In genomic region chr12:15268927-15269552, GRCh38 we compare ENCODE assay signal across 8 cellular contexts. TPM values are rescaled to one million over a fixed set of nuclear protein-coding genes. Genes with fewer than 3 reads are reported as not detected.
DNase-seq lines count a peak whose midpoint lies in the region; ATAC-seq, FAIRE-seq and TF ChIP-seq lines count a peak whose summit lies in the region.

No MANE protein-coding gene starts in this region.

- CTCF ChIA-PET in HepG2 (lab: Yijun Ruan, JAX; ENCODE audit: low intra/inter-chr PET ratio, low total read pairs) = interaction anchor here (1.1 to 1.9 kb wide), 3 partner anchors 42 to 545 kb away, joined by 4 to 11 read pairs (median 8); no protein-coding TSS in a partner anchor

- H3K27ac ChIP-seq in HepG2 (ENCODE audit: extremely low read length, insufficient read depth, low read length) = no peak overlapping the region

- H3K4me3 ChIP-seq in AG09309 (ENCODE audit: control insufficient read depth, low read depth, low read length) (no peak overlapping the region), HepG2 (replicated peaks in 1 of 3; ENCODE audit: insufficient read depth in 1 of 3, low read depth in 2 of 3, low read length in 3 of 3) (no peak overlapping the region)

- peak; percentile 88 for TF ChIP-seq CTCF in AG09309 (IDR thresholded peaks at IDR 0.05; ENCODE audit: control insufficient read depth, insufficient read depth, low read depth, low read length, missing control alignments)
- TF ChIP-seq CTCF in GM13976 (IDR thresholded peaks at IDR 0.05; ENCODE audit: borderline replicate concordance, control extremely low read depth, extremely low read depth, insufficient read depth, missing control alignments) = peak; percentile 67
- peak; percentile 82 for TF ChIP-seq CTCF in HepG2 (CRISPR knock-in tag; IDR thresholded peaks at IDR 0.05)

- in situ Hi-C loops in GM13976 (cut with MboI; ENCODE audit: low sequenced_read_pairs, unreplicated experiment) (no loop called here), HepG2 (cut with HindIII; ENCODE audit: extremely low pct_ligation_motif_present, low pct_unique_long_range_greater_than_20kb) (no loop called here)

- no peaks in the 10 kb centered on the region for H4K20me1 ChIP-seq in HepG2 (ENCODE audit: insufficient read depth, low read length)

- no peak overlapping the region for H3K4me2 ChIP-seq in HepG2 (ENCODE audit: low read depth, low read length)

- BruUV-seq in HepG2 (replicated peaks; lab: Mats Ljungman, UMichigan) = no TSS peak

- DNase-seq in AG09309 (ENCODE audit: low read depth) = no peak
- peak; percentile 64 for DNase-seq in GM13976 (ENCODE audit: low spot score)
- DNase-seq in NCI-H1436 (lab: John Stamatoyannopoulos, UW) = peak; percentile 61
- DNase-seq in SW480 (ENCODE audit: low spot score) = peak; percentile 87
- DNase-seq in cerebellum (ENCODE audit: low spot score) = peak; percentile 32
- peak; percentile 64 for DNase-seq in HepG2 (ENCODE audit: low spot score)
- DNase-seq in stromal cell of bone marrow (ENCODE audit: low read depth) = peak; percentile 36

- TF ChIP-seq EP300 in HepG2 (IDR thresholded peaks at IDR 0.05; ENCODE audit: low read depth in 2 of 2, low read length in 2 of 2) (no peak), HepG2 (CRISPR knock-in tag; IDR thresholded peaks at IDR 0.05; ENCODE audit: borderline replicate concordance) (no peak)

- H3K9ac ChIP-seq in HepG2 (ENCODE audit: insufficient read depth, low read depth, low read length) = no peak overlapping the region

- no peaks in the 10 kb centered on the region for H3K79me2 ChIP-seq in HepG2 (ENCODE audit: insufficient read depth, low read length)

- intact Hi-C loops in HepG2 (cut with micrococcal nuclease; ENCODE audit: unreplicated experiment) = loop anchor here (1.0 to 2.0 kb wide), 3 partner anchors 42 to 546 kb away; no protein-coding TSS in a partner anchor

- no peaks in the 10 kb centered on the region; a peak in 1 of 5 replicates for H3K27me3 ChIP-seq in HepG2 (ENCODE audit: control insufficient read depth in 1 of 2, insufficient read depth in 2 of 2, low read length in 2 of 2)

- H2AFZ ChIP-seq in HepG2 (ENCODE audit: low read length) = no peak overlapping the region

- no peaks in the 10 kb centered on the region for H3K9me3 ChIP-seq in HepG2 (ENCODE audit: low read length)

- FAIRE-seq in HepG2 (lab: Jason Lieb, UNC) = peak; percentile 79

- 0% methylated on average over 2 of the region's 2 CpGs for WGBS in HepG2 (ENCODE audit: low lambda C conversion rate)

- TF ChIP-seq POLR2A in HepG2 (IDR thresholded peaks at IDR 0.05; ENCODE audit: insufficient read depth in 1 of 2, low read depth in 2 of 2, low read length in 2 of 2) = no peak

- ATAC-seq in HG02798 (IDR thresholded peaks at IDR 0.05; ENCODE audit: poor library complexity, unreplicated experiment) (peak; percentile 83), HepG2 (peak; percentile 76)

- H3K36me3 ChIP-seq in HepG2 (replicated peaks in 1 of 2; ENCODE audit: control insufficient read depth in 1 of 2, insufficient read depth in 2 of 2, low read length in 2 of 2) = no peaks in the 10 kb centered on the region

- no peaks in the 10 kb centered on the region for H3K4me1 ChIP-seq in HepG2 (ENCODE audit: insufficient read depth, low read length)

- POLR2A ChIA-PET in HepG2 (lab: Yijun Ruan, JAX) = no interaction called here

- peak; percentile 42; the same call in 1 of the 2 replicates for TF ChIP-seq RAD21 in HepG2 (CRISPR knock-in tag; IDR thresholded peaks at IDR 0.05)

TF ChIP-seq in HepG2, 621 proteins besides CTCF, POLR2A, EP300 and RAD21 (continues in another document):
- TF ChIP-seq WIZ (CRISPR knock-in tag; IDR thresholded peaks at IDR 0.05) (no peak), STAG1 (CRISPR knock-in tag; IDR thresholded peaks at IDR 0.05) (peak; percentile 75), FOXP4 (CRISPR knock-in tag; IDR thresholded peaks at IDR 0.05) (no peak), BHLHE40 (IDR thresholded peaks at IDR 0.05; ENCODE audit: low read length) (peak; percentile 58), ZNF326 (CRISPR knock-in tag; IDR thresholded peaks at IDR 0.05; ENCODE audit: borderline replicate concordance) (no peak)
- TF ChIP-seq, protein P1, sequence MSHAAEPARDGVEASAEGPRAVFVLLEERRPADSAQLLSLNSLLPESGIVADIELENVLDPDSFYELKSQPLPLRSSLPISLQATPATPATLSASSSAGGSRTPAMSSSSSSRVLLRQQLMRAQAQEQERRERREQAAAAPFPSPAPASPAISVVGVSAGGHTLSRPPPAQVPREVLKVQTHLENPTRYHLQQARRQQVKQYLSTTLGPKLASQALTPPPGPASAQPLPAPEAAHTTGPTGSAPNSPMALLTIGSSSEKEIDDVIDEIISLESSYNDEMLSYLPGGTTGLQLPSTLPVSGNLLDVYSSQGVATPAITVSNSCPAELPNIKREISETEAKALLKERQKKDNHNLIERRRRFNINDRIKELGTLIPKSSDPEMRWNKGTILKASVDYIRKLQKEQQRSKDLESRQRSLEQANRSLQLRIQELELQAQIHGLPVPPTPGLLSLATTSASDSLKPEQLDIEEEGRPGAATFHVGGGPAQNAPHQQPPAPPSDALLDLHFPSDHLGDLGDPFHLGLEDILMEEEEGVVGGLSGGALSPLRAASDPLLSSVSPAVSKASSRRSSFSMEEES (CRISPR knock-in tag; IDR thresholded peaks at IDR 0.05) = 0 out of 2 replicates have a peak, but pooled peaks have one; percentile 34

RNA-seq across cellular contexts. Expression of gene RERG, which starts 47.8 kb away (rescaled TPM):
- total RNA-seq in cerebellum = 20.7 TPM
- not detected in 2 replicates for total RNA-seq in HepG2 (2016; rRNA removed; fragmentation: Illumina TruSeq; extraction: Trizol)
- total RNA-seq in HepG2 (2016; cell fraction: cytosol; rRNA removed; fragmentation: Illumina TruSeq; extraction: Trizol; ENCODE audit: low read depth) = not detected in 2 replicates
- not detected in 2 replicates for total RNA-seq in HepG2 (2016; cell fraction: insoluble cytoplasmic fraction; rRNA removed; fragmentation: Illumina TruSeq; extraction: Trizol)
- not detected in 2 replicates for total RNA-seq in HepG2 (2016; cell fraction: membrane; rRNA removed; fragmentation: Illumina TruSeq; extraction: Trizol)
- not detected in 2 replicates for total RNA-seq in HepG2 (2016; cell fraction: nucleus; rRNA removed; fragmentation: Illumina TruSeq; extraction: Trizol)
- polyA plus RNA-seq in HepG2 (2011; rRNA removed) = not detected in 2 replicates
- not detected in 2 replicates for polyA plus RNA-seq in HepG2 (2011; cell fraction: cytosol; rRNA removed)
- not detected in 2 replicates for polyA plus RNA-seq in HepG2 (2011; cell fraction: nucleus; rRNA removed)
- polyA plus RNA-seq in HepG2 (2012) = not detected in 2 replicates
- polyA plus RNA-seq in HepG2 (2016; cell fraction: cytosol; fragmentation: Illumina TruSeq; extraction: Trizol; ENCODE audit: low read depth) = not detected in 2 replicates
- not detected in 2 replicates for polyA plus RNA-seq in HepG2 (2016; cell fraction: insoluble cytoplasmic fraction; fragmentation: Illumina TruSeq; extraction: Trizol; ENCODE audit: low read depth)
- not detected in 2 replicates for polyA plus RNA-seq in HepG2 (2016; cell fraction: membrane; fragmentation: Illumina TruSeq; extraction: Trizol; ENCODE audit: low read depth)
- polyA plus RNA-seq in HepG2 (2016; cell fraction: nucleus; fragmentation: Illumina TruSeq; extraction: Trizol; ENCODE audit: insufficient read depth, low read depth) = not detected in 2 replicates
- not detected in 2 replicates for polyA minus RNA-seq in HepG2 (2011; rRNA and poly(A)+ RNA removed; ENCODE audit: low replicate concordance)
- polyA minus RNA-seq in HepG2 (2011; cell fraction: cytosol; rRNA and poly(A)+ RNA removed) = not detected in 2 replicates
- not detected in 2 replicates for polyA minus RNA-seq in HepG2 (2011; cell fraction: nucleus; rRNA and poly(A)+ RNA removed)

RNA-seq across cellular contexts. Expression of gene PTPRO, which starts 53.3 kb away (rescaled TPM):
- total RNA-seq in cerebellum = 149 TPM
- total RNA-seq in HepG2 (2016; rRNA removed; fragmentation: Illumina TruSeq; extraction: Trizol) = not detected in 2 replicates
- not detected in 2 replicates for total RNA-seq in HepG2 (2016; cell fraction: cytosol; rRNA removed; fragmentation: Illumina TruSeq; extraction: Trizol; ENCODE audit: low read depth)
- total RNA-seq in HepG2 (2016; cell fraction: insoluble cytoplasmic fraction; rRNA removed; fragmentation: Illumina TruSeq; extraction: Trizol) = 0.11 TPM in 1 of 2 replicates, not detected in the other
- total RNA-seq in HepG2 (2016; cell fraction: membrane; rRNA removed; fragmentation: Illumina TruSeq; extraction: Trizol) = not detected in 2 replicates
- total RNA-seq in HepG2 (2016; cell fraction: nucleus; rRNA removed; fragmentation: Illumina TruSeq; extraction: Trizol) = not detected in 2 replicates
- 0.04 TPM in 1 of 2 replicates, not detected in the other for polyA plus RNA-seq in HepG2 (2011; rRNA removed)
- polyA plus RNA-seq in HepG2 (2011; cell fraction: cytosol; rRNA removed) = 0.03 TPM in 1 of 2 replicates, not detected in the other
- polyA plus RNA-seq in HepG2 (2011; cell fraction: nucleus; rRNA removed) = 0.03 and 0.09 TPM in 2 replicates
- polyA plus RNA-seq in HepG2 (2012) = 0.03 and 0.08 TPM in 2 replicates
- not detected in 2 replicates for polyA plus RNA-seq in HepG2 (2016; cell fraction: cytosol; fragmentation: Illumina TruSeq; extraction: Trizol; ENCODE audit: low read depth)
- not detected in 2 replicates for polyA plus RNA-seq in HepG2 (2016; cell fraction: insoluble cytoplasmic fraction; fragmentation: Illumina TruSeq; extraction: Trizol; ENCODE audit: low read depth)
- not detected in 2 replicates for polyA plus RNA-seq in HepG2 (2016; cell fraction: membrane; fragmentation: Illumina TruSeq; extraction: Trizol; ENCODE audit: low read depth)
- 0.39 TPM in 1 of 2 replicates, not detected in the other for polyA plus RNA-seq in HepG2 (2016; cell fraction: nucleus; fragmentation: Illumina TruSeq; extraction: Trizol; ENCODE audit: insufficient read depth, low read depth)
- not detected in 2 replicates for polyA minus RNA-seq in HepG2 (2011; rRNA and poly(A)+ RNA removed; ENCODE audit: low replicate concordance)
- not detected in 2 replicates for polyA minus RNA-seq in HepG2 (2011; cell fraction: cytosol; rRNA and poly(A)+ RNA removed)
- not detected in 2 replicates for polyA minus RNA-seq in HepG2 (2011; cell fraction: nucleus; rRNA and poly(A)+ RNA removed)

Comparison
In these comparisons a context has a peak if more than half of its experiments do, and no peak if none do; other contexts are left out.
1. RNA of gene RERG, which starts 47.8 kb away (total RNA-seq): 20.7 TPM in cerebellum (single experiment); not detected in HepG2; every median in the first group is over 10 times any median in the second.
2. RNA of gene PTPRO, which starts 53.3 kb away (total RNA-seq): 149 TPM in cerebellum (single experiment); 0.11 TPM in HepG2; every median in the first group is over 100 times any median in the second.
3. Peak in every context shown above with its lines, with median percentiles within 50 percentile points of each other: CTCF ChIP-seq.